9 cellular contexts compared by ENCODE assay signal in genomic region chr20:13659288-13659687, GRCh38. TPM values are rescaled to one million over a fixed set of nuclear protein-coding genes. Genes with fewer than 3 reads are reported as not detected.
A peak's percentile ranks its signal among the peaks of the same experiment; 100 is the strongest.
DNase-seq lines count a peak whose midpoint lies in the region; ATAC-seq and TF ChIP-seq lines count a peak whose summit lies in the region.
"Had no signal": no experiment of that assay in that cellular context is flagged by ENCODE, and none has a peak within 500 bp of the region (broad histone marks: within the 10 kb centered on the region; RNA-seq: fewer than 3 reads in every experiment).

No MANE protein-coding gene starts in this region.

- no peaks in the 10 kb centered on the region for H3K9me3 ChIP-seq in mammary epithelial cell (replicated peaks; ENCODE audit: insufficient read depth, low read length)
- H3K9me3 ChIP-seq: heart right ventricle had no signal

- no peaks in the 10 kb centered on the region for H4K20me1 ChIP-seq in mammary epithelial cell (ENCODE audit: insufficient read depth, low read length)

- peaks cover 2% of the 10 kb centered on the region for H3K27me3 ChIP-seq in mammary epithelial cell (ENCODE audit: insufficient read depth, low read length)
- H3K27me3 ChIP-seq: heart right ventricle had no signal

- no peak for TF ChIP-seq POLR2A in lower leg skin (IDR thresholded peaks at IDR 0.05)

- H3K27ac ChIP-seq in mammary epithelial cell (ENCODE audit: insufficient read depth, low read depth, low read length), result no peak overlapping the region
- H3K27ac ChIP-seq: heart right ventricle had no signal

- in situ Hi-C loops in GM13976 (cut with MboI; ENCODE audit: low sequenced_read_pairs, unreplicated experiment) (no loop called here), mammary epithelial cell (cut with MboI; ENCODE audit: low sequenced_read_pairs in 2 of 2) (no loop called here)

- no peak overlapping the region for H3K9ac ChIP-seq in mammary epithelial cell (ENCODE audit: insufficient read depth, low read length)

- 71 to 87% methylated on average over 3 of the region's 3 CpGs for WGBS in lower leg skin, 2 donors
- WGBS in mammary epithelial cell (ENCODE audit: low coverage, missing lambda C conversion rate), result 71% methylated on average over 3 of the region's 3 CpGs

- intact Hi-C loops in lower leg skin (cut with DNase I; ENCODE audit: low total_unique reads) (no loop called here), mammary epithelial cell (cut with micrococcal nuclease) (no loop called here)

- H2AFZ ChIP-seq in mammary epithelial cell (ENCODE audit: low read depth, low read length), result no peak overlapping the region

- ATAC-seq in HG02981 (IDR thresholded peaks at IDR 0.05; ENCODE audit: unreplicated experiment), result peak; percentile 96
- ATAC-seq: heart right ventricle had no signal

- DNase-seq in GM13976 (ENCODE audit: low spot score), result peak; percentile 37
- peak; percentile 45 for DNase-seq in GM20000 (ENCODE audit: low spot score)
- DNase-seq in MV-4-11 (lab: John Stamatoyannopoulos, UW), result peak; percentile 93
- DNase-seq in T1000 (lab: John Stamatoyannopoulos, UW), result no peak
- no peak for DNase-seq in lower leg skin (ENCODE audit: low spot score in 2 of 2)
- DNase-seq in NCI-H146 (lab: John Stamatoyannopoulos, UW), result no peak
- no peak for DNase-seq in mammary epithelial cell
- DNase-seq: heart right ventricle had no signal

- TF ChIP-seq CTCF in GM13976 (IDR thresholded peaks at IDR 0.05; ENCODE audit: borderline replicate concordance, control extremely low read depth, extremely low read depth, insufficient read depth, missing control alignments) (no peak), GM20000 (IDR thresholded peaks at IDR 0.05; ENCODE audit: extremely low read depth, missing control alignments) (no peak), lower leg skin (IDR thresholded peaks at IDR 0.05) (no peak), mammary epithelial cell (conservative IDR thresholded peaks at IDR 0.05 in 1 of 2, IDR thresholded peaks at IDR 0.05 in 1 of 2; ENCODE audit: extremely low read depth in 1 of 2, insufficient read depth in 1 of 2, low read depth in 1 of 2, low read length in 2 of 2) (no peak)

- H3K36me3 ChIP-seq in mammary epithelial cell (ENCODE audit: insufficient read depth, low read length), result no peaks in the 10 kb centered on the region
- H3K36me3 ChIP-seq: heart right ventricle had no signal

- H3K4me2 ChIP-seq in mammary epithelial cell (ENCODE audit: insufficient read depth, low read depth, low read length), result no peak overlapping the region

- no peaks in the 10 kb centered on the region for H3K4me1 ChIP-seq in mammary epithelial cell (ENCODE audit: insufficient read depth, low read length)

- dilution Hi-C loops in mammary epithelial cell (cut with HindIII; ENCODE audit: low sequenced_read_pairs), result no loop called here

- H3K4me3 ChIP-seq in lower leg skin (ENCODE audit: low read depth, poor library complexity, severe bottlenecking) (no peak overlapping the region), mammary epithelial cell (replicated peaks in 1 of 3; ENCODE audit: insufficient read depth in 1 of 3, low read depth in 2 of 3, low read length in 3 of 3) (no peak overlapping the region)
- H3K4me3 ChIP-seq: heart right ventricle had no signal

- CTCF ChIA-PET in mammary epithelial cell (lab: Charles Lee; ENCODE audit: low non-redundant PET), result no interaction called here

- H3K79me2 ChIP-seq in mammary epithelial cell (ENCODE audit: insufficient read depth, low read length), result no peaks in the 10 kb centered on the region

- BruUV-seq in mammary epithelial cell (replicated peaks; lab: Mats Ljungman, UMichigan), result no TSS peak

RNA-seq across cellular contexts. Expression of gene TASP1, which starts 20.6 kb away (rescaled TPM):
- total RNA-seq in lower leg skin (10 to 100 TPM in 3 of 4 donors, 1 to 10 TPM in 1; 9.0 to 18.3 (median 12.7) TPM), mammary epithelial cell (10 to 100 TPM; 17.8 to 23.4 TPM)
- polyA plus RNA-seq in mammary epithelial cell, result 9.2 TPM
- polyA minus RNA-seq in mammary epithelial cell, result 31.6 TPM

Comparison
In these comparisons a context has a peak if more than half of its experiments do, and no peak if none do; other contexts are left out.
1. DNase-seq: peak in GM13976 (single experiment), GM20000 (single experiment) and MV-4-11 (single experiment); none in T1000 (single experiment), lower leg skin (0 of 2), NCI-H146 (single experiment) and mammary epithelial cell (single experiment).